38 cellular contexts compared by ENCODE assay signal in genomic region chr10:112654794-112655193, GRCh38.
"Had no signal": no experiment of that assay in that cellular context is flagged by ENCODE, and none has a peak within 500 bp of the region (broad histone marks: within the 10 kb centered on the region; RNA-seq: fewer than 3 reads in every experiment).

No MANE protein-coding gene starts in this region.

- H3K4me1 Mint-ChIP-seq: activated B cell treated with CpG ODN at 0.5 μM for 24 hours; activated CD4-positive, alpha-beta T cell treated with anti-CD3 and anti-CD28 coated beads, Interleukin-2, amount 10 ng/mL, durations not matched to agents 24 days and 14 days; activated naive CD4-positive, alpha-beta T cell treated with anti-CD3 and anti-CD28 coated beads, Interleukin-2, amount 10 ng/mL, durations not matched to agents 7 days and 5 days; activated naive CD4-positive, alpha-beta T cell treated with anti-CD3 and anti-CD28 coated beads, Interleukin-2, amount 50 U/mL, for 24 hours; activated naive CD8-positive, alpha-beta T cell treated with anti-CD3 and anti-CD28 coated beads, Interleukin-2, amount 10 ng/mL, durations not matched to agents 7 days and 5 days; activated naive CD8-positive, alpha-beta T cell treated with anti-CD3 and anti-CD28 coated beads, Interleukin-2, amount 50 U/mL, for 24 hours; activated T-helper 17 cell treated with anti-CD3 and anti-CD28 coated beads, Interleukin-2, amount 50 U/mL, for 72 hours; central memory CD8-positive, alpha-beta T cell had no signal

- DNase-seq: activated B cell treated with CpG ODN at 0.5 μM for 24 hours; activated CD4-positive, alpha-beta memory T cell treated with anti-CD3 and anti-CD28 coated beads for 36 hours; activated CD4-positive, alpha-beta T cell treated with anti-CD3 and anti-CD28 coated beads for 4 hours; activated CD4-positive, alpha-beta T cell treated with anti-CD3 and anti-CD28 coated beads, Interleukin-2, amount 10 ng/mL, durations not matched to agents 24 days and 14 days; activated CD4-positive, alpha-beta T cell treated with anti-CD3 and anti-CD28 coated beads, Interleukin-2, amount 50 U/mL, for 1 hour; activated CD4-positive, alpha-beta T cell treated with anti-CD3 and anti-CD28 coated beads, Interleukin-2, amount 50 U/mL, for 4 hours; activated CD4-positive, CD25-positive, alpha-beta regulatory T cell treated with anti-CD3 and anti-CD28 coated beads, Interleukin-2, amount 50 U/mL, for 72 hours; activated CD8-positive, alpha-beta memory T cell treated with anti-CD3 and anti-CD28 coated beads, Interleukin-2, amount 50 U/mL, for 4 hours; activated CD8-positive, alpha-beta T cell treated with anti-CD3 and anti-CD28 coated beads for 36 hours; activated effector memory CD4-positive, alpha-beta T cell treated with anti-CD3 and anti-CD28 coated beads, Interleukin-2, amount 50 U/mL, for 16 hours; activated gamma-delta T cell treated with Interleukin-2 at 50 U/mL for 16 hours; activated naive CD4-positive, alpha-beta T cell; activated naive CD4-positive, alpha-beta T cell treated with anti-CD3 and anti-CD28 coated beads, Interleukin-2, amount 10 ng/mL, durations not matched to agents 7 days and 5 days; activated naive CD8-positive, alpha-beta T cell treated with anti-CD3 and anti-CD28 coated beads, Interleukin-2, amount 10 ng/mL, durations not matched to agents 7 days and 5 days; activated naive CD8-positive, alpha-beta T cell treated with anti-CD3 and anti-CD28 coated beads, Interleukin-2, amount 50 U/mL, for 24 hours; activated T-cell treated with anti-CD3 and anti-CD28 coated beads for 4 hours; activated T-cell treated with anti-CD3 and anti-CD28 coated beads, Interleukin-2, amount 50 U/mL, for 1 hour; activated T-cell treated with anti-CD3 and anti-CD28 coated beads, Interleukin-2, amount 50 U/mL, for 4 hours; activated T-cell treated with anti-CD3 and anti-CD28 coated beads, Interleukin-2, amount 50 U/mL, for 72 hours; amygdala; anterior cingulate cortex; caudate nucleus; cerebellar nuclear complex; T-helper 2 cell; T-helper 9 cell had no signal

- FAIRE-seq: bronchial epithelial cell, TTC549 had no signal

- H3K27ac ChIP-seq: ascending aorta, cardiac muscle cell, VCaP had no signal

- H3K27me3 Mint-ChIP-seq: activated B cell treated with CpG ODN at 0.5 μM for 24 hours; activated CD4-positive, alpha-beta memory T cell treated with anti-CD3 and anti-CD28 coated beads for 36 hours; activated CD4-positive, alpha-beta T cell treated with anti-CD3 and anti-CD28 coated beads, Interleukin-2, amount 10 ng/mL, durations not matched to agents 24 days and 14 days; activated CD8-positive, alpha-beta T cell treated with anti-CD3 and anti-CD28 coated beads for 36 hours; activated naive CD4-positive, alpha-beta T cell treated with anti-CD3 and anti-CD28 coated beads, Interleukin-2, amount 10 ng/mL, durations not matched to agents 7 days and 5 days; activated naive CD4-positive, alpha-beta T cell treated with anti-CD3 and anti-CD28 coated beads, Interleukin-2, amount 50 U/mL, for 24 hours; activated naive CD8-positive, alpha-beta T cell; activated naive CD8-positive, alpha-beta T cell treated with anti-CD3 and anti-CD28 coated beads, Interleukin-2, amount 10 ng/mL, durations not matched to agents 7 days and 5 days; activated naive CD8-positive, alpha-beta T cell treated with anti-CD3 and anti-CD28 coated beads, Interleukin-2, amount 50 U/mL, for 24 hours; activated T-helper 17 cell treated with anti-CD3 and anti-CD28 coated beads, Interleukin-2, amount 50 U/mL, for 72 hours; central memory CD8-positive, alpha-beta T cell had no signal

- H3K36me3 Mint-ChIP-seq: activated naive CD4-positive, alpha-beta T cell treated with anti-CD3 and anti-CD28 coated beads, Interleukin-2, amount 10 ng/mL, durations not matched to agents 7 days and 5 days had no signal

- H3K4me3 ChIP-seq: ascending aorta, cardiac muscle cell had no signal

- ATAC-seq: activated CD8-positive, alpha-beta T cell treated with anti-CD3 and anti-CD28 coated beads for 36 hours; activated naive CD8-positive, alpha-beta T cell treated with anti-CD3 and anti-CD28 coated beads, Interleukin-2, amount 50 U/mL, for 24 hours; activated T-cell treated with anti-CD3 and anti-CD28 coated beads, Interleukin-2, amount 50 U/mL, for 4 hours; activated T-cell treated with anti-CD3 and anti-CD28 coated beads, Interleukin-2, amount 50 U/mL, for 72 hours; activated T-helper 17 cell treated with anti-CD3 and anti-CD28 coated beads, Interleukin-2, amount 50 U/mL, for 72 hours had no signal

- H3K9me3 Mint-ChIP-seq: activated B cell treated with CpG ODN at 0.5 μM for 24 hours; activated CD4-positive, alpha-beta memory T cell treated with anti-CD3 and anti-CD28 coated beads for 36 hours; activated CD4-positive, alpha-beta T cell treated with anti-CD3 and anti-CD28 coated beads, Interleukin-2, amount 10 ng/mL, durations not matched to agents 24 days and 14 days; activated CD8-positive, alpha-beta T cell treated with anti-CD3 and anti-CD28 coated beads for 36 hours; activated naive CD4-positive, alpha-beta T cell treated with anti-CD3 and anti-CD28 coated beads, Interleukin-2, amount 10 ng/mL, durations not matched to agents 7 days and 5 days; activated naive CD4-positive, alpha-beta T cell treated with anti-CD3 and anti-CD28 coated beads, Interleukin-2, amount 50 U/mL, for 24 hours; activated naive CD8-positive, alpha-beta T cell treated with anti-CD3 and anti-CD28 coated beads, Interleukin-2, amount 10 ng/mL, durations not matched to agents 7 days and 5 days; activated naive CD8-positive, alpha-beta T cell treated with anti-CD3 and anti-CD28 coated beads, Interleukin-2, amount 50 U/mL, for 24 hours; activated T-cell treated with anti-CD3 and anti-CD28 coated beads, Interleukin-2, amount 50 U/mL, for 4 hours; activated T-cell treated with anti-CD3 and anti-CD28 coated beads, Interleukin-2, amount 50 U/mL, for 72 hours; activated T-helper 1 cell treated with anti-CD3 and anti-CD28 coated beads, Interleukin-12 subunit alpha, Interleukin-12 subunit beta, Interleukin-2, Interleukin-4 antibody, amounts not matched to agents 30 ng/mL and 10 ng/mL and 1 ng/mL, durations not matched to agents 14 hours and 24 hours and 36 hours; activated T-helper 17 cell treated with anti-CD3 and anti-CD28 coated beads, Interleukin-2, amount 50 U/mL, for 72 hours; brain; central memory CD8-positive, alpha-beta T cell; T-helper 1 cell treated with Interleukin-12 subunit alpha and Interleukin-12 subunit beta and Interleukin-4 antibody, amounts not matched to agents 30 μg/mL and 1 μg/mL, for 36 hours; T-helper 2 cell treated with Interferon-gamma antibody and Interleukin-4, amounts not matched to agents 5 μg/mL and 100 μg/mL, for 36 hours had no signal

- H3K9me3 ChIP-seq: ascending aorta had no signal

- H3K4me1 ChIP-seq: ascending aorta had no signal

- H3K27me3 ChIP-seq: ascending aorta, cardiac muscle cell had no signal

- H3K4me3 Mint-ChIP-seq: activated B cell treated with CpG ODN at 0.5 μM for 24 hours; activated CD4-positive, alpha-beta memory T cell treated with anti-CD3 and anti-CD28 coated beads for 36 hours; activated CD4-positive, alpha-beta T cell treated with anti-CD3 and anti-CD28 coated beads, Interleukin-2, amount 10 ng/mL, durations not matched to agents 24 days and 14 days; activated CD8-positive, alpha-beta T cell treated with anti-CD3 and anti-CD28 coated beads for 36 hours; activated naive CD4-positive, alpha-beta T cell treated with anti-CD3 and anti-CD28 coated beads, Interleukin-2, amount 10 ng/mL, durations not matched to agents 7 days and 5 days; activated naive CD4-positive, alpha-beta T cell treated with anti-CD3 and anti-CD28 coated beads, Interleukin-2, amount 50 U/mL, for 24 hours; activated naive CD8-positive, alpha-beta T cell; activated naive CD8-positive, alpha-beta T cell treated with anti-CD3 and anti-CD28 coated beads, Interleukin-2, amount 10 ng/mL, durations not matched to agents 7 days and 5 days; activated naive CD8-positive, alpha-beta T cell treated with anti-CD3 and anti-CD28 coated beads, Interleukin-2, amount 50 U/mL, for 24 hours; activated T-cell treated with anti-CD3 and anti-CD28 coated beads, Interleukin-2, amount 50 U/mL, for 4 hours; activated T-cell treated with anti-CD3 and anti-CD28 coated beads, Interleukin-2, amount 50 U/mL, for 72 hours; activated T-helper 1 cell treated with anti-CD3 and anti-CD28 coated beads, Interleukin-12 subunit alpha, Interleukin-12 subunit beta, Interleukin-2, Interleukin-4 antibody, amounts not matched to agents 30 ng/mL and 10 ng/mL and 1 ng/mL, durations not matched to agents 14 hours and 24 hours and 36 hours; activated T-helper 17 cell treated with anti-CD3 and anti-CD28 coated beads, Interleukin-2, amount 50 U/mL, for 72 hours; brain; central memory CD8-positive, alpha-beta T cell; T-helper 1 cell treated with Interleukin-12 subunit alpha and Interleukin-12 subunit beta and Interleukin-4 antibody, amounts not matched to agents 30 μg/mL and 1 μg/mL, for 36 hours; T-helper 2 cell treated with Interferon-gamma antibody and Interleukin-4, amounts not matched to agents 5 μg/mL and 100 μg/mL, for 36 hours had no signal

- H3K27ac Mint-ChIP-seq: activated B cell treated with CpG ODN at 0.5 μM for 24 hours; activated CD4-positive, alpha-beta memory T cell treated with anti-CD3 and anti-CD28 coated beads for 36 hours; activated CD4-positive, alpha-beta T cell treated with anti-CD3 and anti-CD28 coated beads, Interleukin-2, amount 10 ng/mL, durations not matched to agents 24 days and 14 days; activated CD8-positive, alpha-beta T cell treated with anti-CD3 and anti-CD28 coated beads for 36 hours; activated naive CD4-positive, alpha-beta T cell treated with anti-CD3 and anti-CD28 coated beads, Interleukin-2, amount 10 ng/mL, durations not matched to agents 7 days and 5 days; activated naive CD4-positive, alpha-beta T cell treated with anti-CD3 and anti-CD28 coated beads, Interleukin-2, amount 50 U/mL, for 24 hours; activated naive CD8-positive, alpha-beta T cell; activated naive CD8-positive, alpha-beta T cell treated with anti-CD3 and anti-CD28 coated beads, Interleukin-2, amount 10 ng/mL, durations not matched to agents 7 days and 5 days; activated naive CD8-positive, alpha-beta T cell treated with anti-CD3 and anti-CD28 coated beads, Interleukin-2, amount 50 U/mL, for 24 hours; activated T-cell treated with anti-CD3 and anti-CD28 coated beads, Interleukin-2, amount 50 U/mL, for 72 hours; activated T-helper 1 cell treated with anti-CD3 and anti-CD28 coated beads, Interleukin-12 subunit alpha, Interleukin-12 subunit beta, Interleukin-2, Interleukin-4 antibody, amounts not matched to agents 30 ng/mL and 10 ng/mL and 1 ng/mL, durations not matched to agents 14 hours and 24 hours and 36 hours; activated T-helper 17 cell treated with anti-CD3 and anti-CD28 coated beads, Interleukin-2, amount 50 U/mL, for 72 hours; brain; T-helper 1 cell treated with Interleukin-12 subunit alpha and Interleukin-12 subunit beta and Interleukin-4 antibody, amounts not matched to agents 30 μg/mL and 1 μg/mL, for 36 hours; T-helper 2 cell treated with Interferon-gamma antibody and Interleukin-4, amounts not matched to agents 5 μg/mL and 100 μg/mL, for 36 hours had no signal

- H3K36me3 ChIP-seq: ascending aorta, cardiac muscle cell had no signal
